ENCODE assay signal across 8 cellular contexts in genomic region chr6:26223213-26223612, GRCh38.
A peak's percentile ranks its signal among the peaks of the same experiment; 100 is the strongest.
DNase-seq lines count a peak whose midpoint lies in the region; FAIRE-seq and TF ChIP-seq lines count a peak whose summit lies in the region.
"Had no signal": no experiment of that assay in that cellular context is flagged by ENCODE, and none has a peak within 500 bp of the region (broad histone marks: within the 10 kb centered on the region; RNA-seq: fewer than 3 reads in every experiment).

No MANE protein-coding gene starts in this region.

- H3K79me2 ChIP-seq in Loucy (ENCODE audit: insufficient read depth, low read length): peaks cover 17% of the 10 kb centered on the region

- FAIRE-seq in GM18507 (lab: Jason Lieb, UNC): peak; percentile 36

- no peaks in the 10 kb centered on the region for H4K20me1 ChIP-seq in Loucy (ENCODE audit: insufficient read depth, low read length, poor library complexity, severe bottlenecking)

- no peaks in the 10 kb centered on the region for H3K27me3 ChIP-seq in Loucy (ENCODE audit: insufficient read depth, low read length, poor library complexity, severe bottlenecking)
- H3K27me3 ChIP-seq in muscle layer of duodenum (ENCODE audit: low read depth, low read length): peaks cover 4% of the 10 kb centered on the region

- BruUV-seq in MCF 10A (replicated peaks; lab: Mats Ljungman, UMichigan): no TSS peak

- peaks cover 6% of the 10 kb centered on the region for H3K36me3 Mint-ChIP-seq in MCF 10A (ENCODE audit: insufficient read depth, unreplicated experiment)

- H3K9me3 ChIP-seq in Loucy (ENCODE audit: insufficient read depth, low read depth, low read length) (no peaks in the 10 kb centered on the region), muscle layer of duodenum (ENCODE audit: control insufficient read depth in 1 of 2, low read length in 2 of 2) (peaks cover 3 to 7% of the 10 kb centered on the region in 2 donors)

- no peak overlapping the region for H3K4me3 Mint-ChIP-seq in MCF 10A (ENCODE audit: unreplicated experiment)
- H3K4me3 Mint-ChIP-seq: stimulated activated naive CD8-positive, alpha-beta T cell treated with anti-CD3 and anti-CD28 coated beads, Interleukin-15, Interleukin-2, amounts not matched to agents 100 ng/mL and 50 ng/mL, for 24 hours had no signal

- H3K36me3 ChIP-seq in Loucy (ENCODE audit: insufficient read depth, low read length) (no peaks in the 10 kb centered on the region), muscle layer of duodenum (ENCODE audit: control insufficient read depth in 1 of 2, insufficient read depth in 2 of 2, low read length in 2 of 2) (no peaks in the 10 kb centered on the region)

- H3K9me2 ChIP-seq in Loucy (replicated peaks; ENCODE audit: low read depth, low read length): no peaks in the 10 kb centered on the region

- DNase-seq in GM18507 (ENCODE audit: extremely low spot score, insufficient read length, low read depth): no peak
- DNase-seq in MCF 10A (ENCODE audit: unreplicated experiment): peak; percentile 44
- DNase-seq in HuH-7.5 (ENCODE audit: low spot score): no peak
- DNase-seq in amniotic stem cell (lab: John Stamatoyannopoulos, UW): no peak
- DNase-seq in NCI-H1930 (lab: John Stamatoyannopoulos, UW): no peak

- peak overlapping the region; percentile 98 for H3K9ac ChIP-seq in Loucy (ENCODE audit: low read depth, low read length, poor library complexity, severe bottlenecking)

- CTCF ChIA-PET in MCF 10A (lab: Yijun Ruan, JAX): interaction anchor here (0.6 to 1.7 kb wide), 5 partner anchors 23 to 86 kb away, joined by 3 to 10 read pairs (median 3); a partner anchor contains a TSS

- H3K27ac Mint-ChIP-seq in MCF 10A (ENCODE audit: low read depth, unreplicated experiment): peak overlapping the region; percentile 64
- H3K27ac Mint-ChIP-seq: stimulated activated naive CD8-positive, alpha-beta T cell treated with anti-CD3 and anti-CD28 coated beads, Interleukin-15, Interleukin-2, amounts not matched to agents 100 ng/mL and 50 ng/mL, for 24 hours had no signal

- no peaks in the 10 kb centered on the region for H3K9me3 Mint-ChIP-seq in MCF 10A (ENCODE audit: unreplicated experiment)
- H3K9me3 Mint-ChIP-seq: stimulated activated naive CD8-positive, alpha-beta T cell treated with anti-CD3 and anti-CD28 coated beads, Interleukin-15, Interleukin-2, amounts not matched to agents 100 ng/mL and 50 ng/mL, for 24 hours had no signal

- H3K4me2 ChIP-seq in Loucy (ENCODE audit: low read depth, low read length, poor library complexity, severe bottlenecking): peak overlapping the region; percentile 85

- peak overlapping the region; percentile 98 for H3K27ac ChIP-seq in muscle layer of duodenum (ENCODE audit: low read length)

- H3K27me3 Mint-ChIP-seq in MCF 10A (ENCODE audit: insufficient read depth, unreplicated experiment): no peaks in the 10 kb centered on the region
- H3K27me3 Mint-ChIP-seq: stimulated activated naive CD8-positive, alpha-beta T cell treated with anti-CD3 and anti-CD28 coated beads, Interleukin-15, Interleukin-2, amounts not matched to agents 100 ng/mL and 50 ng/mL, for 24 hours had no signal

- POLR2A ChIA-PET in MCF 10A (lab: Yijun Ruan, JAX): interaction anchor here (0.6 to 10.6 kb wide), 44 partner anchors 8 to 1672 kb away, joined by 3 to 253 read pairs (median 7); a partner anchor contains a TSS

- H3K4me3 ChIP-seq in Loucy (ENCODE audit: low read length, poor library complexity, severe bottlenecking): peak overlapping the region; percentile 77
- H3K4me3 ChIP-seq in muscle layer of duodenum (ENCODE audit: low read depth in 1 of 2, low read length in 2 of 2): peak overlapping the region; percentile 73 to 88

- no peak for TF ChIP-seq CTCF in Loucy (conservative IDR thresholded peaks at IDR 0.05; ENCODE audit: low read length)
- TF ChIP-seq CTCF in MCF 10A (IDR thresholded peaks at IDR 0.05; ENCODE audit: unreplicated experiment): no peak

- no peak overlapping the region for H2AFZ ChIP-seq in Loucy (ENCODE audit: low read length)

- no peaks in the 10 kb centered on the region; the same call in none of the 2 replicates for H3F3A ChIP-seq in Loucy (ENCODE audit: low read depth)

- intact Hi-C loops in MCF 10A (cut with micrococcal nuclease): no loop called here

- H3K4me1 ChIP-seq in Loucy (ENCODE audit: insufficient read depth, low read length, poor library complexity, severe bottlenecking) (peaks cover 57% of the 10 kb centered on the region), muscle layer of duodenum (ENCODE audit: control insufficient read depth in 1 of 2, insufficient read depth in 2 of 2, low read length in 2 of 2) (peaks cover 0 to 3% of the 10 kb centered on the region in 2 donors)

- peaks cover 6% of the 10 kb centered on the region for H3K4me1 Mint-ChIP-seq in MCF 10A (ENCODE audit: insufficient read depth, unreplicated experiment)
